ENCODE assay signal across 1 cellular context in the genomic region with DNA sequence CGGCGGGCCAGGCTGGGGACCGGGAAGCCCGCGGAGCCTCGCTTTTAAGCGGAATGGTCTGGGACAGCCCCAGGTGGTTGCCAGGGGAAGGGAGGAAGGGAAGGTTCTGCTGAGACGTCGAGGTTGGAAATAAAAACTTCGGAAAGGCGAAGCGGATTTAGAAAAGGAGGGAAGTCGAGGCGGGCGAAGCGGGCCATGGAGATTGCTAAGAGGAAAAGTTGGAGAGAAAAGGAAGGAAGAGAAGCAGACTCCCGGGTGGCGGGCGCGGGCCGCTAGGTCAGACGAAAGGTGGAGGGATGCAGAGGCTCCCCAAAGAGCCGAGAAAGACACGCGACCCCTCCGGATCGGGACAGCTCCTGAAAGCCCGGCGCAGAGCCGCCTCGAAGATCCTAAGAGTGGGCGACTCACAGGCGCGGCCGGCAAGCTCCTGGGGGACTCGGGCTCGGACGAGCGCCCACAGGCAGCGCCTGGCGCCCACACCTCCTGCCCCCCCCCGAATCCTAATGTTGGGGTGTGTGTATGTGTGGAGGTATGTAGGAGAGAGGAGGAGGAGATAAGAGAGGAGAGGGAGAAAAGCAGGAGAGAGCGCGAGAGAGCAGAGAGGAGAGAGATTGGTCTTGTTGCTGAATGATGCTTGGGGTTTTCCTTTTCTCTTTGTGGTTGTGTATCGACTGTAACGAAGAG.
TF ChIP-seq lines count a peak whose summit lies in the region.

No MANE protein-coding gene starts in this region.

TF ChIP-seq in H1, 55 proteins besides CTCF, POLR2A, EP300 and RAD21:
- TF ChIP-seq JUND (IDR thresholded peaks at IDR 0.05; ENCODE audit: low read length) (no peak), NANOG (IDR thresholded peaks at IDR 0.05; ENCODE audit: insufficient read depth, low read depth, low read length, poor library complexity, severe bottlenecking) (no peak), SIN3A (conservative IDR thresholded peaks at IDR 0.05 in 1 of 2, IDR thresholded peaks at IDR 0.05 in 1 of 2; ENCODE audit: low read depth in 1 of 2, low read length in 2 of 2) (no peak), SP4 (IDR thresholded peaks at IDR 0.05; ENCODE audit: low read length) (no peak), SUZ12 (IDR thresholded peaks at IDR 0.05; ENCODE audit: low read length) (peak; percentile 99), CTBP2 (IDR thresholded peaks at IDR 0.05; ENCODE audit: borderline replicate concordance, insufficient read depth, insufficient read length, low read length) (peak; percentile 92), TEAD4 (IDR thresholded peaks at IDR 0.05; ENCODE audit: low read depth, low read length) (no peak), SAP30 (IDR thresholded peaks at IDR 0.05; ENCODE audit: insufficient read depth, insufficient replicate concordance, low read length) (no peak), SRF (IDR thresholded peaks at IDR 0.05; ENCODE audit: low read depth, low read length) (no peak), EZH2 (IDR thresholded peaks at IDR 0.05; ENCODE audit: low read depth, low read length, severe bottlenecking) (peak; percentile 99), CBX8 (IDR thresholded peaks at IDR 0.05; ENCODE audit: borderline replicate concordance, low read depth, low read length) (peak; percentile 29; the same call in 1 of the 2 replicates), FOSL1 (IDR thresholded peaks at IDR 0.05; ENCODE audit: insufficient read depth, low read depth, low read length) (no peak), YY1 (IDR thresholded peaks at IDR 0.05; ENCODE audit: low read depth, low read length) (no peak), RFX5 (IDR thresholded peaks at IDR 0.05; ENCODE audit: borderline replicate concordance, low read depth, low read length) (no peak), TAF1 (IDR thresholded peaks at IDR 0.05; ENCODE audit: low read depth, low read length) (no peak), BACH1 (IDR thresholded peaks at IDR 0.05; ENCODE audit: low read length) (no peak), BCL11A (IDR thresholded peaks at IDR 0.05; ENCODE audit: low read depth in 2 of 2, low read length in 2 of 2) (no peak), PHF8 (conservative IDR thresholded peaks at IDR 0.05; ENCODE audit: low read depth, low read length) (no peak), JUN (IDR thresholded peaks at IDR 0.05; ENCODE audit: low read depth, low read length) (no peak), CHD1 (IDR thresholded peaks at IDR 0.05; ENCODE audit: low read depth, low read length) (no peak), POLR2AphosphoS5 (IDR thresholded peaks at IDR 0.05; ENCODE audit: low read depth, low read length) (no peak), RBBP5 (IDR thresholded peaks at IDR 0.05; ENCODE audit: borderline replicate concordance, low read depth, low read length) (no peak), TBP (IDR thresholded peaks at IDR 0.05; ENCODE audit: low read depth, low read length) (no peak), TCF12 (IDR thresholded peaks at IDR 0.05; ENCODE audit: low read depth, low read length) (no peak), POU5F1 (IDR thresholded peaks at IDR 0.05; ENCODE audit: low read depth, low read length) (no peak), TAF7 (optimal IDR thresholded peaks at IDR 0.05; ENCODE audit: borderline replicate concordance, low read depth, low read length) (no peak), ZNF274 (IDR thresholded peaks at IDR 0.05; ENCODE audit: borderline replicate concordance, extremely low read depth, low read length) (no peak), GTF2F1 (IDR thresholded peaks at IDR 0.05; ENCODE audit: borderline replicate concordance, low read depth, low read length) (no peak), HDAC6 (IDR thresholded peaks at IDR 0.05; ENCODE audit: low read depth, low read length) (no peak), GABPA (IDR thresholded peaks at IDR 0.05; ENCODE audit: borderline replicate concordance, insufficient read depth, low read length) (no peak), CREB1 (IDR thresholded peaks at IDR 0.05) (no peak), KDM4A (IDR thresholded peaks at IDR 0.05; ENCODE audit: low read depth, low read length, severe bottlenecking) (peak; percentile 36), RNF2 (IDR thresholded peaks at IDR 0.05; ENCODE audit: borderline replicate concordance, low read depth, low read length, missing control alignments, poor library complexity, severe bottlenecking) (peak; percentile 84), CHD2 (IDR thresholded peaks at IDR 0.05; ENCODE audit: low read length) (no peak), HDAC2 (IDR thresholded peaks at IDR 0.05; ENCODE audit: borderline replicate concordance in 1 of 2, low read depth in 2 of 2, low read length in 2 of 2) (no peak), ASH2L (IDR thresholded peaks at IDR 0.05; ENCODE audit: low read length) (peak; percentile 66), EGR1 (IDR thresholded peaks at IDR 0.05; ENCODE audit: borderline replicate concordance, low read depth, low read length) (no peak), MAFK (IDR thresholded peaks at IDR 0.05; ENCODE audit: low read depth, low read length) (no peak), SP1 (IDR thresholded peaks at IDR 0.05; ENCODE audit: low read depth, low read length) (no peak), KDM1A (IDR thresholded peaks at IDR 0.05; ENCODE audit: borderline replicate concordance, low read length) (no peak), RXRA (IDR thresholded peaks at IDR 0.05; ENCODE audit: insufficient read depth, low read depth, low read length) (no peak), CEBPB (IDR thresholded peaks at IDR 0.05; ENCODE audit: low read depth, low read length) (no peak), NRF1 (IDR thresholded peaks at IDR 0.05; ENCODE audit: low read depth, low read length) (no peak), CBX5 (IDR thresholded peaks at IDR 0.05; ENCODE audit: low read depth, low read length) (no peak), KDM5A (IDR thresholded peaks at IDR 0.05; ENCODE audit: low read length) (no peak), BRCA1 (IDR thresholded peaks at IDR 0.05; ENCODE audit: low read depth, low read length) (no peak), SIX5 (IDR thresholded peaks at IDR 0.05; ENCODE audit: low read depth, low read length) (no peak), SP2 (IDR thresholded peaks at IDR 0.05; ENCODE audit: low read length) (no peak), SIRT6 (IDR thresholded peaks at IDR 0.05; ENCODE audit: low read length) (no peak)
- TF ChIP-seq, protein P1, sequence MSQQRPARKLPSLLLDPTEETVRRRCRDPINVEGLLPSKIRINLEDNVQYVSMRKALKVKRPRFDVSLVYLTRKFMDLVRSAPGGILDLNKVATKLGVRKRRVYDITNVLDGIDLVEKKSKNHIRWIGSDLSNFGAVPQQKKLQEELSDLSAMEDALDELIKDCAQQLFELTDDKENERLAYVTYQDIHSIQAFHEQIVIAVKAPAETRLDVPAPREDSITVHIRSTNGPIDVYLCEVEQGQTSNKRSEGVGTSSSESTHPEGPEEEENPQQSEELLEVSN (IDR thresholded peaks at IDR 0.05) = peak; percentile 74
- TF ChIP-seq, protein P2, sequence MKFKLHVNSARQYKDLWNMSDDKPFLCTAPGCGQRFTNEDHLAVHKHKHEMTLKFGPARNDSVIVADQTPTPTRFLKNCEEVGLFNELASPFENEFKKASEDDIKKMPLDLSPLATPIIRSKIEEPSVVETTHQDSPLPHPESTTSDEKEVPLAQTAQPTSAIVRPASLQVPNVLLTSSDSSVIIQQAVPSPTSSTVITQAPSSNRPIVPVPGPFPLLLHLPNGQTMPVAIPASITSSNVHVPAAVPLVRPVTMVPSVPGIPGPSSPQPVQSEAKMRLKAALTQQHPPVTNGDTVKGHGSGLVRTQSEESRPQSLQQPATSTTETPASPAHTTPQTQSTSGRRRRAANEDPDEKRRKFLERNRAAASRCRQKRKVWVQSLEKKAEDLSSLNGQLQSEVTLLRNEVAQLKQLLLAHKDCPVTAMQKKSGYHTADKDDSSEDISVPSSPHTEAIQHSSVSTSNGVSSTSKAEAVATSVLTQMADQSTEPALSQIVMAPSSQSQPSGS (IDR thresholded peaks at IDR 0.05; ENCODE audit: low read length) = no peak
- TF ChIP-seq, protein P3, sequence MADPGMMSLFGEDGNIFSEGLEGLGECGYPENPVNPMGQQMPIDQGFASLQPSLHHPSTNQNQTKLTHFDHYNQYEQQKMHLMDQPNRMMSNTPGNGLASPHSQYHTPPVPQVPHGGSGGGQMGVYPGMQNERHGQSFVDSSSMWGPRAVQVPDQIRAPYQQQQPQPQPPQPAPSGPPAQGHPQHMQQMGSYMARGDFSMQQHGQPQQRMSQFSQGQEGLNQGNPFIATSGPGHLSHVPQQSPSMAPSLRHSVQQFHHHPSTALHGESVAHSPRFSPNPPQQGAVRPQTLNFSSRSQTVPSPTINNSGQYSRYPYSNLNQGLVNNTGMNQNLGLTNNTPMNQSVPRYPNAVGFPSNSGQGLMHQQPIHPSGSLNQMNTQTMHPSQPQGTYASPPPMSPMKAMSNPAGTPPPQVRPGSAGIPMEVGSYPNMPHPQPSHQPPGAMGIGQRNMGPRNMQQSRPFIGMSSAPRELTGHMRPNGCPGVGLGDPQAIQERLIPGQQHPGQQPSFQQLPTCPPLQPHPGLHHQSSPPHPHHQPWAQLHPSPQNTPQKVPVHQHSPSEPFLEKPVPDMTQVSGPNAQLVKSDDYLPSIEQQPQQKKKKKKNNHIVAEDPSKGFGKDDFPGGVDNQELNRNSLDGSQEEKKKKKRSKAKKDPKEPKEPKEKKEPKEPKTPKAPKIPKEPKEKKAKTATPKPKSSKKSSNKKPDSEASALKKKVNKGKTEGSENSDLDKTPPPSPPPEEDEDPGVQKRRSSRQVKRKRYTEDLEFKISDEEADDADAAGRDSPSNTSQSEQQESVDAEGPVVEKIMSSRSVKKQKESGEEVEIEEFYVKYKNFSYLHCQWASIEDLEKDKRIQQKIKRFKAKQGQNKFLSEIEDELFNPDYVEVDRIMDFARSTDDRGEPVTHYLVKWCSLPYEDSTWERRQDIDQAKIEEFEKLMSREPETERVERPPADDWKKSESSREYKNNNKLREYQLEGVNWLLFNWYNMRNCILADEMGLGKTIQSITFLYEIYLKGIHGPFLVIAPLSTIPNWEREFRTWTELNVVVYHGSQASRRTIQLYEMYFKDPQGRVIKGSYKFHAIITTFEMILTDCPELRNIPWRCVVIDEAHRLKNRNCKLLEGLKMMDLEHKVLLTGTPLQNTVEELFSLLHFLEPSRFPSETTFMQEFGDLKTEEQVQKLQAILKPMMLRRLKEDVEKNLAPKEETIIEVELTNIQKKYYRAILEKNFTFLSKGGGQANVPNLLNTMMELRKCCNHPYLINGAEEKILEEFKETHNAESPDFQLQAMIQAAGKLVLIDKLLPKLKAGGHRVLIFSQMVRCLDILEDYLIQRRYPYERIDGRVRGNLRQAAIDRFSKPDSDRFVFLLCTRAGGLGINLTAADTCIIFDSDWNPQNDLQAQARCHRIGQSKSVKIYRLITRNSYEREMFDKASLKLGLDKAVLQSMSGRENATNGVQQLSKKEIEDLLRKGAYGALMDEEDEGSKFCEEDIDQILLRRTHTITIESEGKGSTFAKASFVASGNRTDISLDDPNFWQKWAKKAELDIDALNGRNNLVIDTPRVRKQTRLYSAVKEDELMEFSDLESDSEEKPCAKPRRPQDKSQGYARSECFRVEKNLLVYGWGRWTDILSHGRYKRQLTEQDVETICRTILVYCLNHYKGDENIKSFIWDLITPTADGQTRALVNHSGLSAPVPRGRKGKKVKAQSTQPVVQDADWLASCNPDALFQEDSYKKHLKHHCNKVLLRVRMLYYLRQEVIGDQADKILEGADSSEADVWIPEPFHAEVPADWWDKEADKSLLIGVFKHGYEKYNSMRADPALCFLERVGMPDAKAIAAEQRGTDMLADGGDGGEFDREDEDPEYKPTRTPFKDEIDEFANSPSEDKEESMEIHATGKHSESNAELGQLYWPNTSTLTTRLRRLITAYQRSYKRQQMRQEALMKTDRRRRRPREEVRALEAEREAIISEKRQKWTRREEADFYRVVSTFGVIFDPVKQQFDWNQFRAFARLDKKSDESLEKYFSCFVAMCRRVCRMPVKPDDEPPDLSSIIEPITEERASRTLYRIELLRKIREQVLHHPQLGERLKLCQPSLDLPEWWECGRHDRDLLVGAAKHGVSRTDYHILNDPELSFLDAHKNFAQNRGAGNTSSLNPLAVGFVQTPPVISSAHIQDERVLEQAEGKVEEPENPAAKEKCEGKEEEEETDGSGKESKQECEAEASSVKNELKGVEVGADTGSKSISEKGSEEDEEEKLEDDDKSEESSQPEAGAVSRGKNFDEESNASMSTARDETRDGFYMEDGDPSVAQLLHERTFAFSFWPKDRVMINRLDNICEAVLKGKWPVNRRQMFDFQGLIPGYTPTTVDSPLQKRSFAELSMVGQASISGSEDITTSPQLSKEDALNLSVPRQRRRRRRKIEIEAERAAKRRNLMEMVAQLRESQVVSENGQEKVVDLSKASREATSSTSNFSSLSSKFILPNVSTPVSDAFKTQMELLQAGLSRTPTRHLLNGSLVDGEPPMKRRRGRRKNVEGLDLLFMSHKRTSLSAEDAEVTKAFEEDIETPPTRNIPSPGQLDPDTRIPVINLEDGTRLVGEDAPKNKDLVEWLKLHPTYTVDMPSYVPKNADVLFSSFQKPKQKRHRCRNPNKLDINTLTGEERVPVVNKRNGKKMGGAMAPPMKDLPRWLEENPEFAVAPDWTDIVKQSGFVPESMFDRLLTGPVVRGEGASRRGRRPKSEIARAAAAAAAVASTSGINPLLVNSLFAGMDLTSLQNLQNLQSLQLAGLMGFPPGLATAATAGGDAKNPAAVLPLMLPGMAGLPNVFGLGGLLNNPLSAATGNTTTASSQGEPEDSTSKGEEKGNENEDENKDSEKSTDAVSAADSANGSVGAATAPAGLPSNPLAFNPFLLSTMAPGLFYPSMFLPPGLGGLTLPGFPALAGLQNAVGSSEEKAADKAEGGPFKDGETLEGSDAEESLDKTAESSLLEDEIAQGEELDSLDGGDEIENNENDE (IDR thresholded peaks at IDR 0.05; ENCODE audit: insufficient replicate concordance, low read length) = no peak
- TF ChIP-seq, protein P4, sequence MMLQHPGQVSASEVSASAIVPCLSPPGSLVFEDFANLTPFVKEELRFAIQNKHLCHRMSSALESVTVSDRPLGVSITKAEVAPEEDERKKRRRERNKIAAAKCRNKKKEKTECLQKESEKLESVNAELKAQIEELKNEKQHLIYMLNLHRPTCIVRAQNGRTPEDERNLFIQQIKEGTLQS (IDR thresholded peaks at IDR 0.05; ENCODE audit: insufficient read depth, low read depth, low read length) = no peak
- TF ChIP-seq, protein P5, sequence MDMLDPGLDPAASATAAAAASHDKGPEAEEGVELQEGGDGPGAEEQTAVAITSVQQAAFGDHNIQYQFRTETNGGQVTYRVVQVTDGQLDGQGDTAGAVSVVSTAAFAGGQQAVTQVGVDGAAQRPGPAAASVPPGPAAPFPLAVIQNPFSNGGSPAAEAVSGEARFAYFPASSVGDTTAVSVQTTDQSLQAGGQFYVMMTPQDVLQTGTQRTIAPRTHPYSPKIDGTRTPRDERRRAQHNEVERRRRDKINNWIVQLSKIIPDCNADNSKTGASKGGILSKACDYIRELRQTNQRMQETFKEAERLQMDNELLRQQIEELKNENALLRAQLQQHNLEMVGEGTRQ (IDR thresholded peaks at IDR 0.05; ENCODE audit: low read length) = no peak
- TF ChIP-seq, protein P6, sequence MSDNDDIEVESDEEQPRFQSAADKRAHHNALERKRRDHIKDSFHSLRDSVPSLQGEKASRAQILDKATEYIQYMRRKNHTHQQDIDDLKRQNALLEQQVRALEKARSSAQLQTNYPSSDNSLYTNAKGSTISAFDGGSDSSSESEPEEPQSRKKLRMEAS (IDR thresholded peaks at IDR 0.05) = peak; percentile 10
